8 cellular contexts compared by ENCODE assay signal in genomic region chr15:51622269-51623180, GRCh38.
DNase-seq lines count a peak whose midpoint lies in the region; ATAC-seq and TF ChIP-seq lines count a peak whose summit lies in the region.

Gene DMXL2, minus strand, starts transcription at chr15:51622771. Its CDS starts 226 bp downstream, at chr15:51622545.

- ATAC-seq in GM19372 (IDR thresholded peaks at IDR 0.05; ENCODE audit: low read depth, unreplicated experiment): peak; percentile 45

- TF ChIP-seq CTCF in epithelial cell of esophagus (IDR thresholded peaks at IDR 0.05; ENCODE audit: insufficient read depth, low read depth, low read length, missing control alignments): no peak

- peak within 1 kb of the TSS; percentile 70 for H3K4me3 ChIP-seq in epithelial cell of esophagus (ENCODE audit: low read length)

- DNase-seq in C1 segment of cervical spinal cord (lab: John Stamatoyannopoulos, UW): peak; percentile 46 to 94 (median 80)
- DNase-seq in HS-27A (ENCODE audit: low read depth): peak; percentile 59
- peak; percentile 66 for DNase-seq in NOMO-1 treated with DMSO at 0.1 percent for 48 hours (lab: John Stamatoyannopoulos, UW; ENCODE audit: unreplicated experiment)
- peak; percentile 75 for DNase-seq in activated T-cell treated with anti-CD3 and anti-CD28 coated beads for 48 hours (ENCODE audit: low read depth)
- peak; percentile 76 for DNase-seq in epithelial cell of esophagus (ENCODE audit: low read depth)
- DNase-seq in middle frontal gyrus (ENCODE audit: extremely low spot score, low spot score): peak; percentile 78
- DNase-seq in stimulated activated CD8-positive, alpha-beta memory T cell treated with anti-CD3 and anti-CD28 coated beads, Interleukin-2, amount 100 ng/mL, for 48 hours (ENCODE audit: low read depth in 2 of 2): peak; percentile 62 to 73

Comparison
In these comparisons a context has a peak if more than half of its experiments do, and no peak if none do; other contexts are left out.
1. Peak in every context shown above with its lines: DNase-seq, ATAC-seq and H3K4me3 ChIP-seq.